ENCODE assay signal across 13 cellular contexts in the genomic region with DNA sequence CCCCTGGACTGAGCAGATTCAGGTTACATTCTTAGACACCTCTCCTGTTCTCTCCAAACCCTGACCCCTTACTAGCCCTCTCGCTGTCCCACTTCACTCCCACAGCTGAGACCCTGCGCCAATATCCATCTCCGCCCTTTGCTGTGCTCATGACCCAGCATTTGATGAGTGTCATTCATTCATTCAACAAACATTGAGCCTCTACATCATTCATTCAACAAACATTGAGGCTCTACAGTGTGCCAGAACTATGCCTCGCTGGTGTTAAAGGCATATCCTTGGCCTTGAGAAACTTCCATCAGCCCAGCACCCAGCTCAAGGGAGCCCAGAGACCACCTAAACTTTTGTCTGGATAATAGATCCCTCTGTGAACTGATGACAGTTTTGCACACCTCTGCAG.
"Had no signal": no experiment of that assay in that cellular context is flagged by ENCODE, and none has a peak within 500 bp of the region (broad histone marks: within the 10 kb centered on the region; RNA-seq: fewer than 3 reads in every experiment).

No MANE protein-coding gene starts in this region.

- H3K9me3 ChIP-seq: colonic mucosa had no signal

- DNase-seq: activated CD4-positive, alpha-beta memory T cell treated with anti-CD3 and anti-CD28 coated beads, Interleukin-2, amount 10 ng/mL, durations not matched to agents 7 days and 5 days; activated CD4-positive, CD25-positive, alpha-beta regulatory T cell treated with anti-CD3 and anti-CD28 coated beads, Interleukin-2, amount 50 U/mL, for 72 hours; activated CD8-positive, alpha-beta memory T cell treated with anti-CD3 and anti-CD28 coated beads, Interleukin-2, amount 50 U/mL, for 48 hours; activated naive CD4-positive, alpha-beta T cell treated with anti-CD3 and anti-CD28 coated beads, Interleukin-2, amount 10 ng/mL, durations not matched to agents 7 days and 5 days; colonic mucosa; effector CD8-positive, alpha-beta T cell; mammary epithelial cell; stimulated activated CD4-positive, alpha-beta T cell treated with anti-CD3 and anti-CD28 coated beads, Interleukin-15, amount 100 ng/mL, for 24 hours; stimulated activated CD4-positive, alpha-beta T cell treated with anti-CD3 and anti-CD28 coated beads, Interleukin-4, amount 100 ng/mL, for 24 hours; stimulated activated naive CD8-positive, alpha-beta T cell treated with anti-CD3 and anti-CD28 coated beads, Interleukin-15, amount 100 ng/mL, for 72 hours; T-helper 9 cell had no signal

- H3K27ac ChIP-seq: cardiac muscle cell, colonic mucosa had no signal

- ATAC-seq: natural killer cell treated with Interleukin-12 subunit alpha and Interleukin-12 subunit beta and Interleukin-15 and Interleukin-18, amount 100 ng/mL, for 72 hours; stimulated activated naive CD8-positive, alpha-beta T cell treated with anti-CD3 and anti-CD28 coated beads, Interleukin-15, amount 100 ng/mL, for 72 hours had no signal

- H3K4me3 ChIP-seq: cardiac muscle cell, colonic mucosa had no signal

- H3K4me1 ChIP-seq: colonic mucosa had no signal

- H3K27me3 ChIP-seq: cardiac muscle cell, colonic mucosa had no signal

- H3K36me3 ChIP-seq: cardiac muscle cell, colonic mucosa had no signal
